In the genomic region with DNA sequence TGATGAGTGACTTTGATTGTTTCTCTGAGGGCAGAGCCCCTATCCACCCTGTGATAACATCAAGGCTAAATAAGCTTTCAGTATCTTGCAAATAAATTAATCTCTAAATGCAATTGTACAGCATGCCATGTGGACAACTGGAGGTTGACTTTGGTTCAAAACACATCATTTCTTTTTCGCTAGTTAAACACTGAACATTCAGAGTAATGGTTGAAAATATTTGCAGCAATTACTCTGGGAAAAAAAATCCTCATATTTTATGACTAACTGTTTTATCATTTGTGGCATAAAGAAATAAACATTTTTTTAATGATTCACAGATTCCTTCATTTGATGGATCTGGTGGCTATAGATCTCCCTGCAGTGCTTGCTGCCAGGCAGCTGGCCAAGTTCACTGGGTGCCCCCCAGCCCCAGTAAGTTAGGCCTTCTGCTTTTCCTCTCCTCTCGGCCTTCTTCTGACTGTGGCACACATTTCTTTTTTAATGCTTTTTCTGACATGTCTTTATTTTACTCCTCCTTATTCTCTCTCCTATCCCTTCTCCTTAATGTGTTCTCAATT, we compare ENCODE assay signal across 17 cellular contexts.
DNase-seq lines count a peak whose midpoint lies in the region; ATAC-seq, FAIRE-seq and TF ChIP-seq lines count a peak whose summit lies in the region.
"Had no signal": no experiment of that assay in that cellular context is flagged by ENCODE, and none has a peak within 500 bp of the region (broad histone marks: within the 10 kb centered on the region; RNA-seq: fewer than 3 reads in every experiment).

No MANE protein-coding gene starts in this region.

- H4K20me1 ChIP-seq in astrocyte (ENCODE audit: insufficient read depth, low read length) = no peaks in the 10 kb centered on the region

- H3K4me2 ChIP-seq in astrocyte (ENCODE audit: low read length) = peak overlapping the region; percentile 69

- H3K4me3 Mint-ChIP-seq in activated T-cell treated with anti-CD3 and anti-CD28 coated beads, Interleukin-2, amount 50 U/mL, for 72 hours = no peak overlapping the region
- no peak overlapping the region for H3K4me3 Mint-ChIP-seq in astrocyte (ENCODE audit: unreplicated experiment)
- H3K4me3 Mint-ChIP-seq: natural killer cell treated with Interleukin-12 subunit alpha and Interleukin-12 subunit beta and Interleukin-15 and Interleukin-18, amount 100 ng/mL, for 72 hours had no signal

- intact Hi-C loops in uterus (cut with DNase I; ENCODE audit: low total_unique reads) (no loop called here), pancreas (cut with DNase I) (no loop called here)

- H3K4me3 ChIP-seq in astrocyte (ENCODE audit: insufficient read depth, low read depth, low read length) (no peak overlapping the region), uterus (no peak overlapping the region), pancreas (no peak overlapping the region)
- H3K4me3 ChIP-seq: upper lobe of left lung had no signal

- H3K27ac ChIP-seq in astrocyte (ENCODE audit: low read depth, low read length) = peak overlapping the region; percentile 85
- H3K27ac ChIP-seq in uterus = peak overlapping the region; percentile 49 to 73
- H3K27ac ChIP-seq in pancreas = no peak overlapping the region
- H3K27ac ChIP-seq: 22Rv1, upper lobe of left lung, VCaP had no signal

- peaks cover 37% of the 10 kb centered on the region for H3K4me1 ChIP-seq in astrocyte (ENCODE audit: insufficient read depth, low read length)
- H3K4me1 ChIP-seq in uterus = peaks cover 0 to 8% of the 10 kb centered on the region in 2 donors
- H3K4me1 ChIP-seq in pancreas = no peaks in the 10 kb centered on the region
- H3K4me1 ChIP-seq: upper lobe of left lung had no signal

- peak; percentile 97 for FAIRE-seq in astrocyte (lab: Jason Lieb, UNC)
- FAIRE-seq in pancreas (lab: Jason Lieb, UNC) = no peak
- FAIRE-seq: H1 had no signal

- H3K27me3 ChIP-seq in astrocyte (ENCODE audit: insufficient read depth, low read length) (no peaks in the 10 kb centered on the region), uterus (no peaks in the 10 kb centered on the region), pancreas (no peaks in the 10 kb centered on the region)
- H3K27me3 ChIP-seq: upper lobe of left lung had no signal

- TF ChIP-seq CTCF in astrocyte (IDR thresholded peaks at IDR 0.05; ENCODE audit: insufficient read depth, low read depth, low read length) (no peak), uterus (IDR thresholded peaks at IDR 0.05) (no peak), pancreas (IDR thresholded peaks at IDR 0.05) (no peak)

- H3K27ac Mint-ChIP-seq in activated T-cell treated with anti-CD3 and anti-CD28 coated beads, Interleukin-2, amount 50 U/mL, for 72 hours = peak overlapping the region; percentile 92
- H3K27ac Mint-ChIP-seq in astrocyte (ENCODE audit: unreplicated experiment) = no peak overlapping the region
- H3K27ac Mint-ChIP-seq: natural killer cell treated with Interleukin-12 subunit alpha and Interleukin-12 subunit beta and Interleukin-15 and Interleukin-18, amount 100 ng/mL, for 72 hours had no signal

- ATAC-seq in activated T-cell treated with anti-CD3 and anti-CD28 coated beads, Interleukin-2, amount 50 U/mL, for 72 hours (replicated peaks in 1 of 2) = no peak
- ATAC-seq in GM18861 (IDR thresholded peaks at IDR 0.05; ENCODE audit: unreplicated experiment) = no peak
- no peak for ATAC-seq in pancreas
- ATAC-seq: natural killer cell treated with Interleukin-12 subunit alpha and Interleukin-12 subunit beta and Interleukin-15 and Interleukin-18, amount 100 ng/mL, for 72 hours had no signal

- DNase-seq in activated T-cell treated with anti-CD3 and anti-CD28 coated beads, Interleukin-2, amount 50 U/mL, for 72 hours = no peak
- no peak for DNase-seq in activated T-cell treated with anti-CD3 and anti-CD28 coated beads, Interleukin-2, amount 50 U/mL, for 1 hour
- peak; percentile 91 for DNase-seq in astrocyte (ENCODE audit: low read depth)
- peak; percentile 20 for DNase-seq in foreskin melanocyte
- peak; percentile 67 to 71 for DNase-seq in uterus
- no peak for DNase-seq in GM19238 (ENCODE audit: insufficient read length, low spot score)
- no peak for DNase-seq in pancreas
- DNase-seq: DMS53, NCI-H1417 treated with DMSO at 0.1 percent for 48 hours, NCI-H524 treated with DMSO at 0.1 percent for 48 hours, SIG-M5, upper lobe of left lung had no signal

- H3K9me3 ChIP-seq in astrocyte (ENCODE audit: insufficient read depth, low read depth, low read length) (no peaks in the 10 kb centered on the region), uterus (no peaks in the 10 kb centered on the region), pancreas (no peaks in the 10 kb centered on the region)
- H3K9me3 ChIP-seq: upper lobe of left lung had no signal

- H3K36me3 Mint-ChIP-seq in activated T-cell treated with anti-CD3 and anti-CD28 coated beads, Interleukin-2, amount 50 U/mL, for 72 hours (ENCODE audit: insufficient read depth in 2 of 2) = no peaks in the 10 kb centered on the region
- no peaks in the 10 kb centered on the region for H3K36me3 Mint-ChIP-seq in astrocyte (ENCODE audit: low read depth, unreplicated experiment)
- H3K36me3 Mint-ChIP-seq: natural killer cell treated with Interleukin-12 subunit alpha and Interleukin-12 subunit beta and Interleukin-15 and Interleukin-18, amount 100 ng/mL, for 72 hours had no signal

- peaks cover 16% of the 10 kb centered on the region for H3K79me2 ChIP-seq in astrocyte (ENCODE audit: insufficient read depth, low read length)

- no peaks in the 10 kb centered on the region for H3K4me1 Mint-ChIP-seq in activated T-cell treated with anti-CD3 and anti-CD28 coated beads, Interleukin-2, amount 50 U/mL, for 72 hours (ENCODE audit: low read depth)
- H3K4me1 Mint-ChIP-seq in astrocyte (ENCODE audit: low read depth, unreplicated experiment) = peaks cover 9% of the 10 kb centered on the region

- H3K27me3 Mint-ChIP-seq in activated T-cell treated with anti-CD3 and anti-CD28 coated beads, Interleukin-2, amount 50 U/mL, for 72 hours (ENCODE audit: low read depth) = no peaks in the 10 kb centered on the region
- H3K27me3 Mint-ChIP-seq in astrocyte (ENCODE audit: low read depth, unreplicated experiment) = no peaks in the 10 kb centered on the region
- H3K27me3 Mint-ChIP-seq: natural killer cell treated with Interleukin-12 subunit alpha and Interleukin-12 subunit beta and Interleukin-15 and Interleukin-18, amount 100 ng/mL, for 72 hours had no signal

- WGBS in pancreas, 2 donors = 44 to 53% methylated on average over 2 of the region's 2 CpGs

- TF ChIP-seq POLR2A in uterus (IDR thresholded peaks at IDR 0.05) = no peak

- H3K9me3 Mint-ChIP-seq in activated T-cell treated with anti-CD3 and anti-CD28 coated beads, Interleukin-2, amount 50 U/mL, for 72 hours = peaks cover 0 to 3% of the 10 kb centered on the region in 2 donors
- H3K9me3 Mint-ChIP-seq in astrocyte (ENCODE audit: unreplicated experiment) = no peaks in the 10 kb centered on the region

- H3K36me3 ChIP-seq in astrocyte (ENCODE audit: insufficient read depth, low read length) (peaks cover 8% of the 10 kb centered on the region), uterus (no peaks in the 10 kb centered on the region), pancreas (no peaks in the 10 kb centered on the region)
- H3K36me3 ChIP-seq: upper lobe of left lung had no signal

- H3K9ac ChIP-seq in astrocyte (ENCODE audit: low read length) = peak overlapping the region; percentile 74

- no peak overlapping the region for H2AFZ ChIP-seq in astrocyte (ENCODE audit: low read depth, low read length)

Comparison
In these comparisons a context has a peak if more than half of its experiments do, and no peak if none do; other contexts are left out.
1. DNase-seq: peak in astrocyte (single experiment), foreskin melanocyte (single experiment) and uterus (2 of 2); none in activated T-cell treated with anti-CD3 and anti-CD28 coated beads, Interleukin-2, amount 50 U/mL, for 72 hours (0 of 2), activated T-cell treated with anti-CD3 and anti-CD28 coated beads, Interleukin-2, amount 50 U/mL, for 1 hour (single experiment), GM19238 (single experiment) and pancreas (0 of 6).
2. H3K27ac ChIP-seq: peak in astrocyte (single experiment) and uterus (2 of 2); none in pancreas (0 of 4).